ENCODE assay signal across 1 cellular context in the genomic region with DNA sequence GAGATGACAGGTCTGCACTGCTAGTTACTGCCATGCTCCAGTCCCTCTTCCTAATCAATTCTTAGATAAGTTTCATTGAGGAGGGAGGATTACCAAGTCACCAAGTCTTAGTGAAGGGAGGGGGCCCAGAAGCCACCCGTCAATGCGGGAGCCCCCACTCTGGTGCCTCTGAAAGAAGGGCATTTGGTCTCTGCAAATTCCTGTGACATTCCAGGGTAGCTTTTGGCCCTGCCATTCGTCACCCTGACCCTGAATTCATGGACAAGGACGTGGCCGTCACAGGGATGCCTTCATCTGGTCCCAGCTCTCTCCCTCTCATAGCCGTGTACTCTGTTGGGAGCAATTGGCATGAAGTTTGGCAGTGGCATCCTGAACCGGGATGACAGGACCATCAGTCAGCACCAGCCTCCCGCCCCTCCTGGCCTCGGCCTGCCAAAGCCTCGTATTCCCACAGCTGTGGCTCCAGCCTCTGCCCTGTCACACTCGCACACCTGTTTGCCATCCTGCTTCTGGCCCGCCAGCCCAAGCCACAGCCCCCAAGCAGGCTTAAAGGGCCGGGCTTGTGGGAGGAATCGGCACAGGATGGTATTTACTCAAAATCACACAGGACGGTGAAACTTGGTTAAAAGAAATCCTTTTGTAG.
TF ChIP-seq lines count a peak whose summit lies in the region.

No MANE protein-coding gene starts in this region.

TF ChIP-seq in GM23338, 12 proteins besides CTCF, POLR2A, EP300 and RAD21 (continued from another document):
- TF ChIP-seq REST (IDR thresholded peaks at IDR 0.05; ENCODE audit: unreplicated experiment) (no peak), CREB1 (CRISPR knock-in tag; IDR thresholded peaks at IDR 0.05; ENCODE audit: low read depth) (no peak), STAT1 (IDR thresholded peaks at IDR 0.05; ENCODE audit: unreplicated experiment) (no peak), JUNB (IDR thresholded peaks at IDR 0.05; ENCODE audit: unreplicated experiment) (no peak), EZH2phosphoT487 (IDR thresholded peaks at IDR 0.05; ENCODE audit: unreplicated experiment) (no peak), ETS1 (IDR thresholded peaks at IDR 0.05) (no peak), POLR2AphosphoS5 (IDR thresholded peaks at IDR 0.05; ENCODE audit: low read depth) (no peak), EZH2 (IDR thresholded peaks at IDR 0.05; ENCODE audit: low read depth, unreplicated experiment) (no peak)
- TF ChIP-seq, protein P1, sequence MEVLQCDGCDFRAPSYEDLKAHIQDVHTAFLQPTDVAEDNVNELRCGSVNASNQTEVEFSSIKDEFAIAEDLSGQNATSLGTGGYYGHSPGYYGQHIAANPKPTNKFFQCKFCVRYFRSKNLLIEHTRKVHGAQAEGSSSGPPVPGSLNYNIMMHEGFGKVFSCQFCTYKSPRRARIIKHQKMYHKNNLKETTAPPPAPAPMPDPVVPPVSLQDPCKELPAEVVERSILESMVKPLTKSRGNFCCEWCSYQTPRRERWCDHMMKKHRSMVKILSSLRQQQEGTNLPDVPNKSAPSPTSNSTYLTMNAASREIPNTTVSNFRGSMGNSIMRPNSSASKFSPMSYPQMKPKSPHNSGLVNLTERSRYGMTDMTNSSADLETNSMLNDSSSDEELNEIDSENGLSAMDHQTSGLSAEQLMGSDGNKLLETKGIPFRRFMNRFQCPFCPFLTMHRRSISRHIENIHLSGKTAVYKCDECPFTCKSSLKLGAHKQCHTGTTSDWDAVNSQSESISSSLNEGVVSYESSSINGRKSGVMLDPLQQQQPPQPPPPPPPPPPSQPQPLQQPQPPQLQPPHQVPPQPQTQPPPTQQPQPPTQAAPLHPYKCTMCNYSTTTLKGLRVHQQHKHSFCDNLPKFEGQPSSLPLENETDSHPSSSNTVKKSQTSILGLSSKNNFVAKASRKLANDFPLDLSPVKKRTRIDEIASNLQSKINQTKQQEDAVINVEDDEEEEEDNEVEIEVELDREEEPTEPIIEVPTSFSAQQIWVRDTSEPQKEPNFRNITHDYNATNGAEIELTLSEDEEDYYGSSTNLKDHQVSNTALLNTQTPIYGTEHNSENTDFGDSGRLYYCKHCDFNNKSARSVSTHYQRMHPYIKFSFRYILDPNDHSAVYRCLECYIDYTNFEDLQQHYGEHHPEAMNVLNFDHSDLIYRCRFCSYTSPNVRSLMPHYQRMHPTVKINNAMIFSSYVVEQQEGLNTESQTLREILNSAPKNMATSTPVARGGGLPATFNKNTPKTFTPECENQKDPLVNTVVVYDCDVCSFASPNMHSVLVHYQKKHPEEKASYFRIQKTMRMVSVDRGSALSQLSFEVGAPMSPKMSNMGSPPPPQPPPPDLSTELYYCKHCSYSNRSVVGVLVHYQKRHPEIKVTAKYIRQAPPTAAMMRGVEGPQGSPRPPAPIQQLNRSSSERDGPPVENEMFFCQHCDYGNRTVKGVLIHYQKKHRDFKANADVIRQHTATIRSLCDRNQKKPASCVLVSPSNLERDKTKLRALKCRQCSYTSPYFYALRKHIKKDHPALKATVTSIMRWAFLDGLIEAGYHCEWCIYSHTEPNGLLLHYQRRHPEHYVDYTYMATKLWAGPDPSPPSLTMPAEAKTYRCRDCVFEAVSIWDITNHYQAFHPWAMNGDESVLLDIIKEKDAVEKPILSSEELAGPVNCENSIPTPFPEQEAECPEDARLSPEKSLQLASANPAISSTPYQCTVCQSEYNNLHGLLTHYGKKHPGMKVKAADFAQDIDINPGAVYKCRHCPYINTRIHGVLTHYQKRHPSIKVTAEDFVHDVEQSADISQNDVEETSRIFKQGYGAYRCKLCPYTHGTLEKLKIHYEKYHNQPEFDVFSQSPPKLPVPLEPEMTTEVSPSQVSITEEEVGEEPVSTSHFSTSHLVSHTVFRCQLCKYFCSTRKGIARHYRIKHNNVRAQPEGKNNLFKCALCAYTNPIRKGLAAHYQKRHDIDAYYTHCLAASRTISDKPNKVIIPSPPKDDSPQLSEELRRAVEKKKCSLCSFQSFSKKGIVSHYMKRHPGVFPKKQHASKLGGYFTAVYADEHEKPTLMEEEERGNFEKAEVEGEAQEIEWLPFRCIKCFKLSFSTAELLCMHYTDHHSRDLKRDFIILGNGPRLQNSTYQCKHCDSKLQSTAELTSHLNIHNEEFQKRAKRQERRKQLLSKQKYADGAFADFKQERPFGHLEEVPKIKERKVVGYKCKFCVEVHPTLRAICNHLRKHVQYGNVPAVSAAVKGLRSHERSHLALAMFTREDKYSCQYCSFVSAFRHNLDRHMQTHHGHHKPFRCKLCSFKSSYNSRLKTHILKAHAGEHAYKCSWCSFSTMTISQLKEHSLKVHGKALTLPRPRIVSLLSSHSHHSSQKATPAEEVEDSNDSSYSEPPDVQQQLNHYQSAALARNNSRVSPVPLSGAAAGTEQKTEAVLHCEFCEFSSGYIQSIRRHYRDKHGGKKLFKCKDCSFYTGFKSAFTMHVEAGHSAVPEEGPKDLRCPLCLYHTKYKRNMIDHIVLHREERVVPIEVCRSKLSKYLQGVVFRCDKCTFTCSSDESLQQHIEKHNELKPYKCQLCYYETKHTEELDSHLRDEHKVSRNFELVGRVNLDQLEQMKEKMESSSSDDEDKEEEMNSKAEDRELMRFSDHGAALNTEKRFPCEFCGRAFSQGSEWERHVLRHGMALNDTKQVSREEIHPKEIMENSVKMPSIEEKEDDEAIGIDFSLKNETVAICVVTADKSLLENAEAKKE (CRISPR knock-in tag; IDR thresholded peaks at IDR 0.05): no peak
